ENCODE assay signal across 17 cellular contexts in genomic region chr3:81864273-81864672, GRCh38.
A peak's percentile ranks its signal among the peaks of the same experiment; 100 is the strongest.
DNase-seq lines count a peak whose midpoint lies in the region; ATAC-seq and TF ChIP-seq lines count a peak whose summit lies in the region.
"Had no signal": no experiment of that assay in that cellular context is flagged by ENCODE, and none has a peak within 500 bp of the region (broad histone marks: within the 10 kb centered on the region; RNA-seq: fewer than 3 reads in every experiment).

No MANE protein-coding gene starts in this region.

- H4K20me1 ChIP-seq in smooth muscle cell (ENCODE audit: low read depth) = no peaks in the 10 kb centered on the region
- H4K20me1 ChIP-seq in PC-9 (ENCODE audit: insufficient read depth) = no peaks in the 10 kb centered on the region

- H3K4me3 ChIP-seq in ectodermal cell (ENCODE audit: insufficient read depth, low read depth, low read length) = no peak overlapping the region
- H3K4me3 ChIP-seq in smooth muscle cell = peak overlapping the region; percentile 12
- H3K4me3 ChIP-seq in PC-9 = no peak overlapping the region
- H3K4me3 ChIP-seq: uterus had no signal

- no TSS peak for BruUV-seq in PC-9 (replicated peaks; lab: Mats Ljungman, UMichigan)

- WGBS in ectodermal cell, 2 experiments = 11 to 24% methylated on average over 6 to 7 of the region's 7 CpGs
- WGBS in smooth muscle cell (ENCODE audit: low lambda C conversion rate) = 8% methylated on average over 7 of the region's 7 CpGs

- no peak for ATAC-seq in GM18511 (IDR thresholded peaks at IDR 0.05; ENCODE audit: unreplicated experiment)

- H3K27ac ChIP-seq in ectodermal cell (ENCODE audit: insufficient read depth, low read depth, low read length, poor library complexity, severe bottlenecking) = peak overlapping the region; percentile 30
- no peak overlapping the region for H3K27ac ChIP-seq in smooth muscle cell (ENCODE audit: low read depth)
- H3K27ac ChIP-seq in PC-9 = no peak overlapping the region
- H3K27ac ChIP-seq: uterus had no signal

- H3K4me2 ChIP-seq in smooth muscle cell (peak overlapping the region; percentile 63), PC-9 (no peak overlapping the region)

- intact Hi-C loops in PC-9 (cut with micrococcal nuclease; ENCODE audit: unreplicated experiment) = no loop called here

- H3K36me3 ChIP-seq in ectodermal cell (ENCODE audit: control insufficient read depth, insufficient read depth, low read length) (no peaks in the 10 kb centered on the region), smooth muscle cell (ENCODE audit: low read depth) (no peaks in the 10 kb centered on the region), PC-9 (ENCODE audit: low read depth) (no peaks in the 10 kb centered on the region)
- H3K36me3 ChIP-seq: uterus had no signal

- H3K9me3 ChIP-seq in ectodermal cell (ENCODE audit: control insufficient read depth, low read length) = no peaks in the 10 kb centered on the region
- H3K9me3 ChIP-seq in smooth muscle cell (replicated peaks; ENCODE audit: low read depth) = no peaks in the 10 kb centered on the region
- no peaks in the 10 kb centered on the region for H3K9me3 ChIP-seq in PC-9 (ENCODE audit: insufficient read depth, low read depth)
- H3K9me3 ChIP-seq: uterus had no signal

- H2AFZ ChIP-seq in smooth muscle cell (ENCODE audit: low read depth) (peak overlapping the region; percentile 77), PC-9 (no peak overlapping the region)

- H3F3A ChIP-seq in smooth muscle cell (ENCODE audit: low read depth) = no peaks in the 10 kb centered on the region
- H3F3A ChIP-seq in PC-9 (ENCODE audit: insufficient read depth, low read depth) = no peaks in the 10 kb centered on the region

- H3K27me3 ChIP-seq in ectodermal cell (ENCODE audit: control insufficient read depth, insufficient read depth, low read length, poor library complexity, severe bottlenecking) (no peaks in the 10 kb centered on the region), smooth muscle cell (ENCODE audit: low read depth) (no peaks in the 10 kb centered on the region), PC-9 (ENCODE audit: insufficient read depth, low read depth) (no peaks in the 10 kb centered on the region)
- H3K27me3 ChIP-seq: uterus had no signal

- H3K4me1 ChIP-seq in ectodermal cell (ENCODE audit: control insufficient read depth, insufficient read depth, low read length) = no peaks in the 10 kb centered on the region
- peaks cover 16% of the 10 kb centered on the region for H3K4me1 ChIP-seq in smooth muscle cell (ENCODE audit: low read depth)
- H3K4me1 ChIP-seq in PC-9 (replicated peaks; ENCODE audit: insufficient read depth) = no peaks in the 10 kb centered on the region
- H3K4me1 ChIP-seq: uterus had no signal

- CTCF ChIA-PET in PC-9 (lab: Charles Lee) = no interaction called here

- DNase-seq in NCI-H82 (lab: John Stamatoyannopoulos, UW) = peak; percentile 8
- DNase-seq in NCI-H82 treated with DMSO at 0.1 percent for 48 hours (lab: John Stamatoyannopoulos, UW; ENCODE audit: unreplicated experiment) = no peak
- peak; percentile 25 for DNase-seq in iPS DF 4.7 (ENCODE audit: extremely low read depth, low spot score)
- DNase-seq in smooth muscle cell (lab: John Stamatoyannopoulos, UW; ENCODE audit: unreplicated experiment) = no peak
- no peak for DNase-seq in COLO829 (ENCODE audit: low spot score)
- no peak for DNase-seq in PC-9
- DNase-seq: 8988T; activated CD4-positive, alpha-beta T cell treated with anti-CD3 and anti-CD28 coated beads, Interleukin-2, amount 50 U/mL, for 4 hours; aorta; cerebellar nuclear complex; GDM1; NCI-H1092; NCI-H2029; NCI-H510A; uterus had no signal

- H3K9me2 ChIP-seq in PC-9 (ENCODE audit: insufficient read depth) = no peaks in the 10 kb centered on the region

- TF ChIP-seq CTCF in smooth muscle cell (IDR thresholded peaks at IDR 0.05; ENCODE audit: borderline replicate concordance, insufficient read depth, poor library complexity, severe bottlenecking) = no peak
- no peak for TF ChIP-seq CTCF in PC-9 (conservative IDR thresholded peaks at IDR 0.05)

- POLR2A ChIA-PET in PC-9 (lab: Charles Lee; ENCODE audit: unreplicated experiment) = no interaction called here

- no peaks in the 10 kb centered on the region for H3K79me2 ChIP-seq in smooth muscle cell (ENCODE audit: low read depth)
- H3K79me2 ChIP-seq in PC-9 (ENCODE audit: low read depth) = no peaks in the 10 kb centered on the region

- no peak overlapping the region for H3K9ac ChIP-seq in smooth muscle cell (ENCODE audit: low read depth)

Comparison
In these comparisons a context has a peak if more than half of its experiments do, and no peak if none do; other contexts are left out.
1. DNase-seq: peak in NCI-H82 (single experiment) and iPS DF 4.7 (single experiment); none in NCI-H82 treated with DMSO at 0.1 percent for 48 hours (single experiment), smooth muscle cell (single experiment), COLO829 (single experiment) and PC-9 (0 of 2).